Comparison of ENCODE assay signal across 8 cellular contexts in genomic region chr9:89606049-89606481, GRCh38. TPM values are rescaled to one million over a fixed set of nuclear protein-coding genes. Genes with fewer than 3 reads are reported as not detected.
DNase-seq lines count a peak whose midpoint lies in the region; ATAC-seq and TF ChIP-seq lines count a peak whose summit lies in the region.

No MANE protein-coding gene starts in this region.

- CTCF ChIA-PET in CD4-positive, alpha-beta memory T cell (lab: Charles Lee; ENCODE audit: partially characterized antibody): interaction anchor here (1.3 to 7.6 kb wide), 2 partner anchors 12 to 497 kb away, joined by 4 to 94 read pairs; no protein-coding TSS in a partner anchor

- POLR2A ChIA-PET in CD4-positive, alpha-beta memory T cell (lab: Charles Lee; ENCODE audit: partially characterized antibody): interaction anchor here (1.4 to 2.5 kb wide), 2 partner anchors 110 to 138 kb away, joined by 3 to 19 read pairs; no protein-coding TSS in a partner anchor

- no peak for TF ChIP-seq EP300 in sigmoid colon (IDR thresholded peaks at IDR 0.05)

- TF ChIP-seq POLR2A in sigmoid colon (IDR thresholded peaks at IDR 0.05) (no peak), GM18505 (IDR thresholded peaks at IDR 0.05; ENCODE audit: borderline replicate concordance, extremely low read depth, insufficient read depth, insufficient read length) (no peak)

- no peaks in the 10 kb centered on the region for H3K9me3 ChIP-seq in CD4-positive, alpha-beta memory T cell (ENCODE audit: control insufficient read depth in 1 of 2, low read length in 2 of 2)
- H3K9me3 ChIP-seq in WERI-Rb-1 (ENCODE audit: severe bottlenecking): no peaks in the 10 kb centered on the region
- H3K9me3 ChIP-seq in sigmoid colon: no peaks in the 10 kb centered on the region

- peaks cover 0 to 5% of the 10 kb centered on the region in 2 donors for H3K36me3 Mint-ChIP-seq in CD4-positive, alpha-beta memory T cell
- H3K36me3 Mint-ChIP-seq in chondrocyte (ENCODE audit: low read depth): no peaks in the 10 kb centered on the region

- DNase-seq in CD4-positive, alpha-beta memory T cell: peak in 4 of 5 donors; percentile 32 to 66 (median 35)
- peak in 48 of 76 experiments; percentile 6 to 62 (median 40) for DNase-seq in HUDEP-2 (lab: John Stamatoyannopoulos, UW; ENCODE audit: unreplicated experiment in 76 of 76)
- peak; percentile 45 for DNase-seq in WERI-Rb-1
- no peak for DNase-seq in chondrocyte (ENCODE audit: low spot score)
- DNase-seq in inferior parietal cortex (ENCODE audit: extremely low spot score): peak; percentile 56
- DNase-seq in sigmoid colon: peak; percentile 91

- no peaks in the 10 kb centered on the region for H3K9me3 Mint-ChIP-seq in CD4-positive, alpha-beta memory T cell
- H3K9me3 Mint-ChIP-seq in chondrocyte (ENCODE audit: low read depth): no peaks in the 10 kb centered on the region

- H3K27ac ChIP-seq in CD4-positive, alpha-beta memory T cell (ENCODE audit: low read depth, low read length): peak overlapping the region; percentile 57
- H3K27ac ChIP-seq in WERI-Rb-1: peak overlapping the region; percentile 96
- peak overlapping the region; percentile 89 to 98 (median 95) for H3K27ac ChIP-seq in sigmoid colon

- TF ChIP-seq CTCF in WERI-Rb-1 (IDR thresholded peaks at IDR 0.05; ENCODE audit: low read depth, low read length) (no peak), chondrocyte (IDR thresholded peaks at IDR 0.05) (no peak), sigmoid colon (IDR thresholded peaks at IDR 0.05) (no peak)

- 1 to 3% methylated on average over 36 of the region's 36 CpGs for WGBS in sigmoid colon, 2 donors

- peak overlapping the region in 6 of 7 donors; percentile 64 to 98 (median 84) for H3K27ac Mint-ChIP-seq in CD4-positive, alpha-beta memory T cell
- H3K27ac Mint-ChIP-seq in chondrocyte (ENCODE audit: unreplicated experiment): peak overlapping the region; percentile 85

- no peak for ATAC-seq in GM21381 (IDR thresholded peaks at IDR 0.05; ENCODE audit: unreplicated experiment)
- no peak for ATAC-seq in GM18505 (IDR thresholded peaks at IDR 0.05; ENCODE audit: unreplicated experiment)

- H3K4me1 Mint-ChIP-seq in CD4-positive, alpha-beta memory T cell: peaks cover 14 to 40% (median 17%) of the 10 kb centered on the region in 4 donors
- peaks cover 37% of the 10 kb centered on the region for H3K4me1 Mint-ChIP-seq in chondrocyte (ENCODE audit: low read depth)

- no peaks in the 10 kb centered on the region for H3K36me3 ChIP-seq in CD4-positive, alpha-beta memory T cell (ENCODE audit: insufficient read depth, low read length)
- H3K36me3 ChIP-seq in WERI-Rb-1 (peaks cover 30% of the 10 kb centered on the region), sigmoid colon (no peaks in the 10 kb centered on the region)

- H3K4me3 ChIP-seq in CD4-positive, alpha-beta memory T cell (ENCODE audit: low read length in 2 of 2): peak overlapping the region; percentile 22 to 79
- H3K4me3 ChIP-seq in WERI-Rb-1 (ENCODE audit: low read depth, low read length) (peak overlapping the region; percentile 97), sigmoid colon (peak overlapping the region; percentile 60 to 94 (median 82))

- no peaks in the 10 kb centered on the region for H3K27me3 ChIP-seq in CD4-positive, alpha-beta memory T cell (ENCODE audit: insufficient read depth, low read length)
- H3K27me3 ChIP-seq in WERI-Rb-1 (ENCODE audit: insufficient read depth, low read depth, severe bottlenecking) (no peaks in the 10 kb centered on the region), sigmoid colon (no peaks in the 10 kb centered on the region)

- intact Hi-C loops in CD4-positive, alpha-beta memory T cell (cut with micrococcal nuclease): loop anchor here (10.0 kb wide), 1 partner anchor 389 kb away; no protein-coding TSS in a partner anchor
- intact Hi-C loops in sigmoid colon (cut with DNase I): loop anchor here (1.0 kb wide), 2 partner anchors 17 to 285 kb away; no protein-coding TSS in a partner anchor

- H3K4me3 Mint-ChIP-seq in CD4-positive, alpha-beta memory T cell: peak overlapping the region; percentile 85 to 97 (median 88)
- H3K4me3 Mint-ChIP-seq in chondrocyte (ENCODE audit: unreplicated experiment): peak overlapping the region; percentile 84

- no peaks in the 10 kb centered on the region for H3K27me3 Mint-ChIP-seq in CD4-positive, alpha-beta memory T cell
- peaks cover 8% of the 10 kb centered on the region for H3K27me3 Mint-ChIP-seq in chondrocyte (ENCODE audit: low read depth)

- peaks cover 35% of the 10 kb centered on the region for H3K4me1 ChIP-seq in CD4-positive, alpha-beta memory T cell (ENCODE audit: insufficient read depth, low read length)
- H3K4me1 ChIP-seq in sigmoid colon: peaks cover 0 to 43% (median 35%) of the 10 kb centered on the region in 4 donors

RNA-seq across cellular contexts. Expression of gene GADD45G, which starts 1.3 kb away (rescaled TPM):
- 1 to 10 TPM; 2.4 to 2.9 TPM for total RNA-seq in CD4-positive, alpha-beta memory T cell
- under 1 TPM in 1 of 2 donors, not detected in 1; 0.96 TPM for polyA plus RNA-seq in CD4-positive, alpha-beta memory T cell
- total RNA-seq in chondrocyte: 1.5 to 4.6 TPM (median 3.2 TPM) in 3 replicates
- 10 to 100 TPM in 3 of 4 donors, 1 to 10 TPM in 1; 5.7 to 37.8 (median 17.3) TPM for total RNA-seq in sigmoid colon
- polyA plus RNA-seq in sigmoid colon: 10 to 100 TPM in 2 of 3 donors, 1 to 10 TPM in 1; 8.6 to 26.3 (median 21.0) TPM
